ENCODE assay signal across 7 cellular contexts in genomic region chr11:123087657-123088056, GRCh38. TPM values are rescaled to one million over a fixed set of nuclear protein-coding genes. Genes with fewer than 3 reads are reported as not detected.
DNase-seq lines count a peak whose midpoint lies in the region; ATAC-seq lines count a peak whose summit lies in the region.
"Not testable (repeated sequence)": the region's sequence is repeated elsewhere in the genome, so short reads cannot be mapped to it uniquely, and the experiment has no call there.

No MANE protein-coding gene starts in this region.

- not testable (repeated sequence) for H3K36me3 ChIP-seq in KOPT-K1 (ENCODE audit: insufficient read depth, low read length)

- H3K27me3 Mint-ChIP-seq in activated T-helper 17 cell treated with anti-CD3 and anti-CD28 coated beads, Interleukin-2, amount 50 U/mL, for 72 hours; memory B cell: not testable (repeated sequence)

- H3K9me3 Mint-ChIP-seq in activated T-helper 17 cell treated with anti-CD3 and anti-CD28 coated beads, Interleukin-2, amount 50 U/mL, for 72 hours; memory B cell: not testable (repeated sequence)

- not testable (repeated sequence) for H3K36me3 Mint-ChIP-seq in activated T-helper 17 cell treated with anti-CD3 and anti-CD28 coated beads, Interleukin-2, amount 50 U/mL, for 72 hours (ENCODE audit: low read depth); memory B cell

- H3K9me3 ChIP-seq in KOPT-K1 (ENCODE audit: insufficient read depth, low read length, poor library complexity, severe bottlenecking): not testable (repeated sequence)

- H3K27ac Mint-ChIP-seq in activated T-helper 17 cell treated with anti-CD3 and anti-CD28 coated beads, Interleukin-2, amount 50 U/mL, for 72 hours: peak overlapping the region; percentile 97
- not testable (repeated sequence) for H3K27ac Mint-ChIP-seq in memory B cell

- H3K4me1 Mint-ChIP-seq in activated T-helper 17 cell treated with anti-CD3 and anti-CD28 coated beads, Interleukin-2, amount 50 U/mL, for 72 hours: peaks cover 23% of the 10 kb centered on the region
- H3K4me1 Mint-ChIP-seq in memory B cell: not testable (repeated sequence)

- peak overlapping the region; percentile 56 for H3K27ac ChIP-seq in KOPT-K1 (ENCODE audit: low read depth, low read length, poor library complexity, severe bottlenecking)

- ATAC-seq in GM18861 (IDR thresholded peaks at IDR 0.05; ENCODE audit: unreplicated experiment) (peak; percentile 87), GM19467 (IDR thresholded peaks at IDR 0.05; ENCODE audit: unreplicated experiment) (peak; percentile 88), HG02610 (IDR thresholded peaks at IDR 0.05; ENCODE audit: unreplicated experiment) (peak; percentile 61), HG03103 (IDR thresholded peaks at IDR 0.05; ENCODE audit: low read depth, unreplicated experiment) (peak; percentile 90), memory B cell (ENCODE audit: low read depth) (peak; percentile 42)
- ATAC-seq in activated T-helper 17 cell treated with anti-CD3 and anti-CD28 coated beads, Interleukin-2, amount 50 U/mL, for 72 hours (replicated peaks): peak; percentile 84

- peak overlapping the region; percentile 59 for H3K4me3 Mint-ChIP-seq in activated T-helper 17 cell treated with anti-CD3 and anti-CD28 coated beads, Interleukin-2, amount 50 U/mL, for 72 hours
- not testable (repeated sequence) for H3K4me3 Mint-ChIP-seq in memory B cell

- DNase-seq in memory B cell (ENCODE audit: low spot score in 2 of 2): not testable (repeated sequence)

RNA-seq across cellular contexts. Expression of gene HSPA8, which starts 25.7 kb away (rescaled TPM):
- 1,000 to 10,000 TPM; 1,670 to 3,247 TPM for total RNA-seq in activated T-helper 17 cell treated with anti-CD3 and anti-CD28 coated beads, Interleukin-2, amount 50 U/mL, for 72 hours
